9 cellular contexts compared by ENCODE assay signal in the genomic region with DNA sequence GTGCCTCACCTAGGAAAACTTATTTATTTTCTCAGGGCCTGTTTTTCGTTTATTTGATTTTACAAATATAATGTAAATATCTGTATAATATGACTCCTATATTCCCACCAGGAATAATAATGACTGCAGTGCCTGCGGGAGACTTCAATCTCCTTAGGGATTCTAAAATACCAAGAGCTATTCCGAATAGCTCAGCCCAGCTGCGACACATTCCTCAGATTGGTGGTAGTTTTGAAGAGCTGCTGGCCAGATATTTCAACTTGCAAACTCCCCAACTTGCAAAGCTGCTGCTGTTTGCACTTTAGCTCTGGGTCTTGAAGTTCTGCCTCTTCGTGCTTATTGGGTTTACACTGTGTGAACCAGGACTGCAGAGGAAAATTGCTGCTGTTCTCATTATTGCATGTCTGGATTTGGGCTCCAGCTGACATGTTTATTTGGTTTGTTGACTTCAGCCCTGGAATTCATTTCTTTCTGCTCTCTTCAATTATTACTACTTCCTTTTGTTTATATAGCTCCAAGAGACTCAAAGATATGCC.
"Had no signal": no experiment of that assay in that cellular context is flagged by ENCODE, and none has a peak within 500 bp of the region (broad histone marks: within the 10 kb centered on the region; RNA-seq: fewer than 3 reads in every experiment).

No MANE protein-coding gene starts in this region.

- DNase-seq: activated naive CD4-positive, alpha-beta T cell treated with anti-CD3 and anti-CD28 coated beads, Interleukin-2, amount 50 U/mL, for 16 hours; activated T-cell treated with anti-CD3 and anti-CD28 coated beads, Interleukin-2, amount 50 U/mL, for 1 hour; esophagus squamous epithelium; foreskin fibroblast; retina; T-helper 2 cell; transverse colon had no signal

- H3K27ac ChIP-seq: breast epithelium, esophagus squamous epithelium, skin epidermis, transverse colon had no signal

- H3K9me3 ChIP-seq: breast epithelium, esophagus squamous epithelium, transverse colon had no signal

- H3K4me3 ChIP-seq: breast epithelium, esophagus squamous epithelium, skin epidermis, transverse colon had no signal

- H3K36me3 ChIP-seq: breast epithelium, esophagus squamous epithelium, transverse colon had no signal

- H3K4me1 ChIP-seq: breast epithelium, esophagus squamous epithelium, transverse colon had no signal

- H3K27me3 ChIP-seq: breast epithelium, esophagus squamous epithelium, transverse colon had no signal
